Comparison of ENCODE assay signal across 11 cellular contexts in the genomic region with DNA sequence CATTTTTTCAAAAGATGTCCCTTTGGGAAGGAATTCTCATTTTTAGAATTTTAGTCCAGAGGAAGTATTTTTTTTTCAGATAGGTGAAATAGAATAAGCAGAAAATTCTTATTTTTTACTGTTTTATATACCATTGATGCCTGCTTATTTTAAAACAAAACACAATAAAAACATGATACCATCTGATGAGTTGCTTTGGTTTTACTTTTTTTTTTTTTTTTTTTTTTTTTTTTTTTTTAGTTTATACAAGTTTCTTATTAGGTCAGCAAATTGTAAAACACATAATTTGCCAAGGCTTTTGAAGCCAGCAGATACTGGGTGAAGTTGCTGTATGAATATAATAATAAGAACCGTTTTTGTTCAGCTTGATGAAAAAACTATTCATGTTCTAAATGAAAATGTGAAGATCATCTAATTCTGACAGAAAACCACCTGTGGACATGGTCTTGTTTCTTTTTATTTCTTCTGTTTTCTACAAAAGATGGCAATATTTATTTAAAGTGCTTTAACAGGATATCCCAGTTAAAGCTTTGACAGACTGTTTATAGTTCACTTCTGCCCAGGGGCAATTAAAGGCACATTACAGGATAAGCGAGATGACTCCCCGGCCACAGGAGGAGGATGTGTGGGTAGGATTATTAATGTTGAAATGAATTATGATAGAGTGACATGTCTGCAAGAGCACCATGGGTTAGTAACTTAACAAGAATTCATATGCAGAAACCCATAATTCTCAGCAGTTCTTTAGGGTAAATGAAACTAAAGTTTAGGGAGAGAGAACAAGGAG. TPM values are rescaled to one million over a fixed set of nuclear protein-coding genes. Genes with fewer than 3 reads are reported as not detected.
DNase-seq lines count a peak whose midpoint lies in the region; ATAC-seq and TF ChIP-seq lines count a peak whose summit lies in the region.
"Had no signal": no experiment of that assay in that cellular context is flagged by ENCODE, and none has a peak within 500 bp of the region (broad histone marks: within the 10 kb centered on the region; RNA-seq: fewer than 3 reads in every experiment).

No MANE protein-coding gene starts in this region.

- in situ Hi-C loops in T47D (cut with HindIII; ENCODE audit: low pct_unique_long_range_greater_than_20kb, low sequenced_read_pairs), result no loop called here

- no peak overlapping the region for H3K4me3 ChIP-seq in Peyer's patch
- H3K4me3 ChIP-seq: right lobe of liver had no signal

- no peak for TF ChIP-seq CTCF in Peyer's patch (IDR thresholded peaks at IDR 0.05)

- H3K36me3 ChIP-seq in Peyer's patch, result peaks cover 0 to 6% (median 0%) of the 10 kb centered on the region in 3 donors
- H3K36me3 ChIP-seq: right lobe of liver had no signal

- no peaks in the 10 kb centered on the region for H3K4me1 ChIP-seq in Peyer's patch
- H3K4me1 ChIP-seq: right lobe of liver had no signal

- H3K9me3 ChIP-seq in Peyer's patch, result no peaks in the 10 kb centered on the region
- H3K9me3 ChIP-seq: right lobe of liver had no signal

- DNase-seq in activated CD4-positive, CD25-positive, alpha-beta regulatory T cell treated with anti-CD3 and anti-CD28 coated beads, Interleukin-2, amount 50 U/mL, for 72 hours, result no peak
- DNase-seq in NCI-H226 (peak; percentile 88), T47D (ENCODE audit: low read depth in 1 of 2, low spot score in 1 of 2) (peak; percentile 3 to 91), putamen (ENCODE audit: low spot score) (peak; percentile 2), NCI-H2081 treated with DMSO at 0.1 percent for 48 hours (lab: John Stamatoyannopoulos, UW) (no peak), Peyer's patch (no peak)
- DNase-seq: ACHN, NCI-H774, right lobe of liver had no signal

- H3K27ac ChIP-seq in Peyer's patch, result no peak overlapping the region
- H3K27ac ChIP-seq: right lobe of liver had no signal

- no peak for TF ChIP-seq POLR2A in Peyer's patch (IDR thresholded peaks at IDR 0.05)

- peak; percentile 81 to 82 for ATAC-seq in activated CD4-positive, CD25-positive, alpha-beta regulatory T cell treated with anti-CD3 and anti-CD28 coated beads, Interleukin-2, amount 50 U/mL, for 24 hours
- no peak for ATAC-seq in GM21576 (IDR thresholded peaks at IDR 0.05; ENCODE audit: unreplicated experiment)
- ATAC-seq: right lobe of liver had no signal

- no peaks in the 10 kb centered on the region for H3K27me3 ChIP-seq in Peyer's patch
- H3K27me3 ChIP-seq: right lobe of liver had no signal

RNA-seq across cellular contexts. Expression of a gene that starts 31.1 kb away (rescaled TPM):
- total RNA-seq in Peyer's patch, result 10 to 100 TPM in 3 of 4 donors, 1 to 10 TPM in 1; 10.0 to 47.0 (median 14.7) TPM

Comparison
In these comparisons a context has a peak if more than half of its experiments do, and no peak if none do; other contexts are left out.
1. DNase-seq: peak in NCI-H226 (single experiment), T47D (2 of 2) and putamen (single experiment); none in activated CD4-positive, CD25-positive, alpha-beta regulatory T cell treated with anti-CD3 and anti-CD28 coated beads, Interleukin-2, amount 50 U/mL, for 72 hours (single experiment), NCI-H2081 treated with DMSO at 0.1 percent for 48 hours (single experiment) and Peyer's patch (0 of 3).